ENCODE assay signal across 12 cellular contexts in genomic region chr7:122663733-122664132, GRCh38. TPM values are rescaled to one million over a fixed set of nuclear protein-coding genes. Genes with fewer than 3 reads are reported as not detected.
"Had no signal": no experiment of that assay in that cellular context is flagged by ENCODE, and none has a peak within 500 bp of the region (broad histone marks: within the 10 kb centered on the region; RNA-seq: fewer than 3 reads in every experiment).

No MANE protein-coding gene starts in this region.

- H3K4me2 ChIP-seq: GM23338 had no signal

- H3K27ac ChIP-seq: GM23248 had no signal

- H3K9ac ChIP-seq: GM23248 had no signal

- ATAC-seq: GM23338, HCT116 had no signal

- H3K4me3 ChIP-seq: GM23248, GM23338, HAP-1 had no signal

- H3K9me3 ChIP-seq: HAP-1 had no signal

- H2AFZ ChIP-seq: GM23248, GM23338 had no signal

- DNase-seq: GM23248, GOT3, H7, H9, HCEC 1CT, HFFc6 had no signal

- FAIRE-seq: H1, H54 had no signal

- H3K36me3 ChIP-seq: HAP-1 had no signal

- H3K4me1 ChIP-seq: HAP-1 had no signal

RNA-seq across cellular contexts. Expression of gene RNF133, which starts 35.2 kb away (rescaled TPM):
- total RNA-seq: GM23248, H4, H7, HFFc6 had no signal
- polyA plus RNA-seq: GM23248, GM23338 had no signal

RNA-seq across cellular contexts. Expression of gene RNF148, which starts 39.0 kb away (rescaled TPM):
- total RNA-seq: GM23248, H7, HFFc6 had no signal
- polyA plus RNA-seq: GM23248, GM23338 had no signal
